In the genomic region with DNA sequence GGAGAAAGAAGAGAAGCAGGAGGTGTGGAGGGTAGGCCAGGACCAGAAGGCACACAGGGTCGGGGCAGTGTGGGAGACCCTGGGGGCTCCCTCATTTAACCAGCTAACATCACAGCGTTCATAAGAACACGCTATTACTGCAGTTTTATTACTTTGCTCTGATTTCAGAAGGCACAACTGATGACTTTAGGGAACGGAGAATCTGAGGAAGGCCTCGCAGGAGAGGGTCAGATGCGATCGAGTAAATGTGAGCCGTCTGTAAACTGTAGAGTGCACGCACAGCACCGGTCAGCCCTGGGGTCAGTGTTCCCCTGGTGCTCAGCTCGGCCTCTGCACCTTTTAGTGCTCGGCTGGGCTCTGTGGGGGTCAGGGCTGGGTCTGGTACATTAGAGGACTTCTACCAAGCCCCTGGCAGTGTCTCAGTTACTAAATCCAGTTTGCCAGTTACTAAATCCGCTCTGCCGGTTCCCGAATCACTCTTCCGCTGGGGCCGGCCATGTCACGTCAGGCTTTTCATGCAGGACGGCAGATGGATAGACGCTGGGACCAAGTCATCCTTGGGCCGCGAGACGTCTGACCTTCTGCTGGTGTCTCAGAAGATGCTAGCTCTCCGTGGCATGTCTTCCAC, we compare ENCODE assay signal across 8 cellular contexts.
A peak's percentile ranks its signal among the peaks of the same experiment; 100 is the strongest.
DNase-seq lines count a peak whose midpoint lies in the region; ATAC-seq and TF ChIP-seq lines count a peak whose summit lies in the region.

No MANE protein-coding gene starts in this region.

- H3K27ac ChIP-seq in upper lobe of left lung = peak overlapping the region; percentile 77 to 84 (median 80)

- no peak overlapping the region for H3K4me3 Mint-ChIP-seq in activated naive CD4-positive, alpha-beta T cell treated with anti-CD3 and anti-CD28 coated beads for 36 hours
- H3K4me3 Mint-ChIP-seq in central memory CD8-positive, alpha-beta T cell = peak overlapping the region; percentile 79
- peak overlapping the region; percentile 46 for H3K4me3 Mint-ChIP-seq in mesothelial cell of epicardium

- 90 to 91% methylated on average over 24 of the region's 24 CpGs for WGBS in upper lobe of left lung, 2 donors

- peaks cover 56 to 86% (median 66%) of the 10 kb centered on the region in 4 donors for H3K4me1 ChIP-seq in upper lobe of left lung

- no peaks in the 10 kb centered on the region for H3K36me3 ChIP-seq in upper lobe of left lung

- no peak for TF ChIP-seq CTCF in mesothelial cell of epicardium (IDR thresholded peaks at IDR 0.05; ENCODE audit: unreplicated experiment)
- TF ChIP-seq CTCF in upper lobe of left lung (IDR thresholded peaks at IDR 0.05) = no peak

- H3K27ac Mint-ChIP-seq in activated naive CD4-positive, alpha-beta T cell treated with anti-CD3 and anti-CD28 coated beads for 36 hours = peak overlapping the region; percentile 93
- peak overlapping the region; percentile 92 for H3K27ac Mint-ChIP-seq in central memory CD8-positive, alpha-beta T cell (ENCODE audit: low read depth)
- peak overlapping the region; percentile 94 for H3K27ac Mint-ChIP-seq in mesothelial cell of epicardium

- H3K4me3 ChIP-seq in upper lobe of left lung = no peak overlapping the region

- no peak for TF ChIP-seq EP300 in upper lobe of left lung (IDR thresholded peaks at IDR 0.05)

- peaks cover 87% of the 10 kb centered on the region for H3K4me1 Mint-ChIP-seq in activated naive CD4-positive, alpha-beta T cell treated with anti-CD3 and anti-CD28 coated beads for 36 hours (ENCODE audit: low read depth)
- H3K4me1 Mint-ChIP-seq in central memory CD8-positive, alpha-beta T cell = peaks cover 75% of the 10 kb centered on the region
- H3K4me1 Mint-ChIP-seq in mesothelial cell of epicardium = peaks cover 67% of the 10 kb centered on the region

- H3K27me3 ChIP-seq in upper lobe of left lung = no peaks in the 10 kb centered on the region

- H3K9me3 Mint-ChIP-seq in activated naive CD4-positive, alpha-beta T cell treated with anti-CD3 and anti-CD28 coated beads for 36 hours = peaks cover 4% of the 10 kb centered on the region
- no peaks in the 10 kb centered on the region for H3K9me3 Mint-ChIP-seq in central memory CD8-positive, alpha-beta T cell
- H3K9me3 Mint-ChIP-seq in mesothelial cell of epicardium = no peaks in the 10 kb centered on the region

- CTCF ChIA-PET in activated naive CD4-positive, alpha-beta T cell treated with anti-CD3 and anti-CD28 coated beads for 36 hours (lab: Charles Lee) = interaction anchor here (1.1 to 2.0 kb wide), 4 partner anchors 28 to 78 kb away, joined by 3 to 11 read pairs (median 6); no protein-coding TSS in a partner anchor

- no peaks in the 10 kb centered on the region for H3K9me3 ChIP-seq in upper lobe of left lung

- H3K36me3 Mint-ChIP-seq in activated naive CD4-positive, alpha-beta T cell treated with anti-CD3 and anti-CD28 coated beads for 36 hours (ENCODE audit: low read depth) = peaks cover 54% of the 10 kb centered on the region
- H3K36me3 Mint-ChIP-seq in central memory CD8-positive, alpha-beta T cell (ENCODE audit: insufficient read depth) = peaks cover 41% of the 10 kb centered on the region
- H3K36me3 Mint-ChIP-seq in mesothelial cell of epicardium = peaks cover 18% of the 10 kb centered on the region

- intact Hi-C loops in activated naive CD4-positive, alpha-beta T cell treated with anti-CD3 and anti-CD28 coated beads for 36 hours (cut with micrococcal nuclease) = no loop called here

- no peak for DNase-seq in activated naive CD4-positive, alpha-beta T cell treated with anti-CD3 and anti-CD28 coated beads for 36 hours
- DNase-seq in activated naive CD4-positive, alpha-beta T cell (lab: John Stamatoyannopoulos, UW) = no peak
- DNase-seq in central memory CD8-positive, alpha-beta T cell (ENCODE audit: low spot score in 2 of 2) = no peak
- DNase-seq in mesothelial cell of epicardium (ENCODE audit: low spot score in 2 of 2, unreplicated experiment in 2 of 2) (no peak), upper lobe of left lung (no peak), GM19238 (ENCODE audit: insufficient read length, low spot score) (no peak), kidney glomerular epithelial cell (lab: John Stamatoyannopoulos, UW) (no peak), NCI-H526 treated with DMSO at 0.1 percent for 48 hours (lab: John Stamatoyannopoulos, UW) (no peak)

- no peak for ATAC-seq in central memory CD8-positive, alpha-beta T cell (replicated peaks; ENCODE audit: extremely low read depth, poor library complexity, severe bottlenecking)
- no peak for ATAC-seq in upper lobe of left lung (ENCODE audit: low FRiP score in 2 of 2)

- no peak for TF ChIP-seq POLR2A in upper lobe of left lung (IDR thresholded peaks at IDR 0.05)

- H3K27me3 Mint-ChIP-seq in activated naive CD4-positive, alpha-beta T cell treated with anti-CD3 and anti-CD28 coated beads for 36 hours (ENCODE audit: low read depth) = no peaks in the 10 kb centered on the region
- no peaks in the 10 kb centered on the region for H3K27me3 Mint-ChIP-seq in central memory CD8-positive, alpha-beta T cell
- H3K27me3 Mint-ChIP-seq in mesothelial cell of epicardium (ENCODE audit: low read depth) = no peaks in the 10 kb centered on the region
